1 cellular context compared by ENCODE assay signal in genomic region chr19:3694361-3695123, GRCh38.
A peak's percentile ranks its signal among the peaks of the same experiment; 100 is the strongest.
TF ChIP-seq lines count a peak whose summit lies in the region.

No MANE protein-coding gene starts in this region.

TF ChIP-seq in HepG2, 621 proteins besides CTCF, POLR2A, EP300 and RAD21:
- TF ChIP-seq, protein P1, sequence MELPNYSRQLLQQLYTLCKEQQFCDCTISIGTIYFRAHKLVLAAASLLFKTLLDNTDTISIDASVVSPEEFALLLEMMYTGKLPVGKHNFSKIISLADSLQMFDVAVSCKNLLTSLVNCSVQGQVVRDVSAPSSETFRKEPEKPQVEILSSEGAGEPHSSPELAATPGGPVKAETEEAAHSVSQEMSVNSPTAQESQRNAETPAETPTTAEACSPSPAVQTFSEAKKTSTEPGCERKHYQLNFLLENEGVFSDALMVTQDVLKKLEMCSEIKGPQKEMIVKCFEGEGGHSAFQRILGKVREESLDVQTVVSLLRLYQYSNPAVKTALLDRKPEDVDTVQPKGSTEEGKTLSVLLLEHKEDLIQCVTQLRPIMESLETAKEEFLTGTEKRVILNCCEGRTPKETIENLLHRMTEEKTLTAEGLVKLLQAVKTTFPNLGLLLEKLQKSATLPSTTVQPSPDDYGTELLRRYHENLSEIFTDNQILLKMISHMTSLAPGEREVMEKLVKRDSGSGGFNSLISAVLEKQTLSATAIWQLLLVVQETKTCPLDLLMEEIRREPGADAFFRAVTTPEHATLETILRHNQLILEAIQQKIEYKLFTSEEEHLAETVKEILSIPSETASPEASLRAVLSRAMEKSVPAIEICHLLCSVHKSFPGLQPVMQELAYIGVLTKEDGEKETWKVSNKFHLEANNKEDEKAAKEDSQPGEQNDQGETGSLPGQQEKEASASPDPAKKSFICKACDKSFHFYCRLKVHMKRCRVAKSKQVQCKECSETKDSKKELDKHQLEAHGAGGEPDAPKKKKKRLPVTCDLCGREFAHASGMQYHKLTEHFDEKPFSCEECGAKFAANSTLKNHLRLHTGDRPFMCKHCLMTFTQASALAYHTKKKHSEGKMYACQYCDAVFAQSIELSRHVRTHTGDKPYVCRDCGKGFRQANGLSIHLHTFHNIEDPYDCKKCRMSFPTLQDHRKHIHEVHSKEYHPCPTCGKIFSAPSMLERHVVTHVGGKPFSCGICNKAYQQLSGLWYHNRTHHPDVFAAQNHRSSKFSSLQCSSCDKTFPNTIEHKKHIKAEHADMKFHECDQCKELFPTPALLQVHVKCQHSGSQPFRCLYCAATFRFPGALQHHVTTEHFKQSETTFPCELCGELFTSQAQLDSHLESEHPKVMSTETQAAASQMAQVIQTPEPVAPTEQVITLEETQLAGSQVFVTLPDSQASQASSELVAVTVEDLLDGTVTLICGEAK (IDR thresholded peaks at IDR 0.05): no peak
- TF ChIP-seq, protein P1 (CRISPR knock-in tag; IDR thresholded peaks at IDR 0.05): peak; percentile 91
- no peak for TF ChIP-seq MXI1 (IDR thresholded peaks at IDR 0.05; ENCODE audit: borderline replicate concordance, low read depth, low read length)
